In the genomic region with DNA sequence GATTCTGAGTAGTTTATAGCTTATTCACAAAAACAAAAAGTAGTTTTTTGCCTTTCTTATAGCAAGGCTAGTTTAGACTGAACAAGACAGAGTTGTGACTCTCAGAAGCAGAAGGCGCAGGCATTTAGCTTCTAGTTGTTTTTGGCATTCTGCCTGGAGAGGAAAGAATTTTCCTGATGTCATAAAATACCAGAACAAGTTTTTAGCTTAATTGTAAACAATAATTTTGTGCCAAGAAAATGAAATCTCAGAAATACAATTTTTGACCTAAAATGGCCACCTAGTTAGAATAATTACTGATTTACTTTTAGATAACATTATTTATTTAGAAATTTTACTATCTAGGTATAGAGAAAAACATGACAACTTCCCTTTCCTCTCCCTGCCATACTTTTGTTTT, we compare ENCODE assay signal across 1 cellular context.
TF ChIP-seq lines count a peak whose summit lies in the region.

No MANE protein-coding gene starts in this region.

TF ChIP-seq in K562, 482 proteins besides CTCF, POLR2A, EP300 and RAD21 (continued from another document and continues in another):
- TF ChIP-seq MLLT1 (IDR thresholded peaks at IDR 0.05) (peak in 1 of 2 experiments; percentile 50; a peak in 2 of 4 replicates), FOXJ2 (tag; IDR thresholded peaks at IDR 0.05) (no peak), CHD4 (IDR thresholded peaks at IDR 0.05; ENCODE audit: insufficient read depth, insufficient replicate concordance, low read depth, low read length, poor library complexity, severe bottlenecking) (no peak), ZNF311 (CRISPR knock-in tag; IDR thresholded peaks at IDR 0.05) (no peak), ETV5 (CRISPR knock-in tag; IDR thresholded peaks at IDR 0.05; ENCODE audit: low read depth) (no peak), ZNF79 (CRISPR knock-in tag; IDR thresholded peaks at IDR 0.05; ENCODE audit: low read depth) (no peak), TEAD2 (tag; IDR thresholded peaks at IDR 0.05) (0 out of 2 replicates have a peak, but pooled peaks have one; percentile 29), NR2C2 (CRISPR knock-in tag; IDR thresholded peaks at IDR 0.05) (no peak), NR2C2 (tag; IDR thresholded peaks at IDR 0.05) (0 out of 2 replicates have a peak, but pooled peaks have one; percentile 13), POU5F1 (IDR thresholded peaks at IDR 0.05; ENCODE audit: borderline replicate concordance, low read depth, low read length, partially characterized antibody) (no peak), TEAD4 (IDR thresholded peaks at IDR 0.05; ENCODE audit: low read length) (peak; percentile 58), TEAD4 (CRISPR knock-in tag; IDR thresholded peaks at IDR 0.05; ENCODE audit: borderline replicate concordance) (no peak), PURB (CRISPR knock-in tag; IDR thresholded peaks at IDR 0.05; ENCODE audit: low read depth) (no peak), ZNF143 (CRISPR knock-in tag; IDR thresholded peaks at IDR 0.05) (no peak), ZNF316 (IDR thresholded peaks at IDR 0.05) (no peak), KDM5B (IDR thresholded peaks at IDR 0.05; ENCODE audit: insufficient replicate concordance, low read depth, low read length) (no peak), SAFB (IDR thresholded peaks at IDR 0.05; ENCODE audit: borderline replicate concordance, low read depth, low read length) (no peak), TFAM (CRISPR knock-in tag; conservative IDR thresholded peaks at IDR 0.05) (no peak), ZBTB8A (IDR thresholded peaks at IDR 0.05; ENCODE audit: partially characterized antibody) (no peak), FUS (optimal IDR thresholded peaks at IDR 0.05; ENCODE audit: low read depth, low read length) (no peak), CC2D1A (IDR thresholded peaks at IDR 0.05) (no peak), POLR2G (IDR thresholded peaks at IDR 0.05; ENCODE audit: low read depth, low read length) (peak; percentile 15; the same call in 1 of the 2 replicates), SPI1 (IDR thresholded peaks at IDR 0.05; ENCODE audit: borderline replicate concordance, low read depth, low read length) (no peak), SOX6 (IDR thresholded peaks at IDR 0.05) (no peak), DDX20 (tag; IDR thresholded peaks at IDR 0.05; ENCODE audit: low read depth) (no peak), YBX1 (IDR thresholded peaks at IDR 0.05) (no peak), PTBP1 (IDR thresholded peaks at IDR 0.05; ENCODE audit: low read depth, low read length) (no peak), MBD2 (IDR thresholded peaks at IDR 0.05; ENCODE audit: borderline replicate concordance, low read depth) (no peak), MTA1 (IDR thresholded peaks at IDR 0.05; ENCODE audit: borderline replicate concordance) (no peak), SMAD1 (IDR thresholded peaks at IDR 0.05; ENCODE audit: low read depth, low read length, partially characterized antibody) (no peak), ZNF282 (CRISPR knock-in tag; IDR thresholded peaks at IDR 0.05) (no peak), ETV6 (IDR thresholded peaks at IDR 0.05; ENCODE audit: borderline replicate concordance in 1 of 2, low read depth in 2 of 2, low read length in 1 of 2) (no peak), ETV6 (CRISPR knock-in tag; IDR thresholded peaks at IDR 0.05; ENCODE audit: borderline replicate concordance) (no peak), NCOR1 (IDR thresholded peaks at IDR 0.05) (no peak), RHOXF2B (CRISPR knock-in tag; conservative IDR thresholded peaks at IDR 0.05) (no peak), EZH2 (IDR thresholded peaks at IDR 0.05; ENCODE audit: borderline replicate concordance, low read depth, low read length) (no peak), HLTF (IDR thresholded peaks at IDR 0.05) (no peak), ZBTB49 (CRISPR knock-in tag; IDR thresholded peaks at IDR 0.05; ENCODE audit: borderline replicate concordance) (no peak), BHLHE40 (IDR thresholded peaks at IDR 0.05; ENCODE audit: low read length) (no peak), SP2 (IDR thresholded peaks at IDR 0.05; ENCODE audit: extremely low read depth, low read depth, low read length, poor library complexity, severe bottlenecking) (no peak), MLX (CRISPR knock-in tag; conservative IDR thresholded peaks at IDR 0.05) (no peak), ARNT (IDR thresholded peaks at IDR 0.05) (peak in 1 of 2 experiments; percentile 71; a peak in 2 of 4 replicates), NFIC (IDR thresholded peaks at IDR 0.05) (peak; percentile 90), ZNF384 (IDR thresholded peaks at IDR 0.05; ENCODE audit: low read depth, low read length) (no peak), SIRT6 (IDR thresholded peaks at IDR 0.05; ENCODE audit: low read depth, low read length) (no peak), KLF16 (IDR thresholded peaks at IDR 0.05) (no peak), ZNF668 (CRISPR knock-in tag; IDR thresholded peaks at IDR 0.05) (no peak), NR2F6 (CRISPR knock-in tag; IDR thresholded peaks at IDR 0.05) (no peak)
- TF ChIP-seq, protein P1, sequence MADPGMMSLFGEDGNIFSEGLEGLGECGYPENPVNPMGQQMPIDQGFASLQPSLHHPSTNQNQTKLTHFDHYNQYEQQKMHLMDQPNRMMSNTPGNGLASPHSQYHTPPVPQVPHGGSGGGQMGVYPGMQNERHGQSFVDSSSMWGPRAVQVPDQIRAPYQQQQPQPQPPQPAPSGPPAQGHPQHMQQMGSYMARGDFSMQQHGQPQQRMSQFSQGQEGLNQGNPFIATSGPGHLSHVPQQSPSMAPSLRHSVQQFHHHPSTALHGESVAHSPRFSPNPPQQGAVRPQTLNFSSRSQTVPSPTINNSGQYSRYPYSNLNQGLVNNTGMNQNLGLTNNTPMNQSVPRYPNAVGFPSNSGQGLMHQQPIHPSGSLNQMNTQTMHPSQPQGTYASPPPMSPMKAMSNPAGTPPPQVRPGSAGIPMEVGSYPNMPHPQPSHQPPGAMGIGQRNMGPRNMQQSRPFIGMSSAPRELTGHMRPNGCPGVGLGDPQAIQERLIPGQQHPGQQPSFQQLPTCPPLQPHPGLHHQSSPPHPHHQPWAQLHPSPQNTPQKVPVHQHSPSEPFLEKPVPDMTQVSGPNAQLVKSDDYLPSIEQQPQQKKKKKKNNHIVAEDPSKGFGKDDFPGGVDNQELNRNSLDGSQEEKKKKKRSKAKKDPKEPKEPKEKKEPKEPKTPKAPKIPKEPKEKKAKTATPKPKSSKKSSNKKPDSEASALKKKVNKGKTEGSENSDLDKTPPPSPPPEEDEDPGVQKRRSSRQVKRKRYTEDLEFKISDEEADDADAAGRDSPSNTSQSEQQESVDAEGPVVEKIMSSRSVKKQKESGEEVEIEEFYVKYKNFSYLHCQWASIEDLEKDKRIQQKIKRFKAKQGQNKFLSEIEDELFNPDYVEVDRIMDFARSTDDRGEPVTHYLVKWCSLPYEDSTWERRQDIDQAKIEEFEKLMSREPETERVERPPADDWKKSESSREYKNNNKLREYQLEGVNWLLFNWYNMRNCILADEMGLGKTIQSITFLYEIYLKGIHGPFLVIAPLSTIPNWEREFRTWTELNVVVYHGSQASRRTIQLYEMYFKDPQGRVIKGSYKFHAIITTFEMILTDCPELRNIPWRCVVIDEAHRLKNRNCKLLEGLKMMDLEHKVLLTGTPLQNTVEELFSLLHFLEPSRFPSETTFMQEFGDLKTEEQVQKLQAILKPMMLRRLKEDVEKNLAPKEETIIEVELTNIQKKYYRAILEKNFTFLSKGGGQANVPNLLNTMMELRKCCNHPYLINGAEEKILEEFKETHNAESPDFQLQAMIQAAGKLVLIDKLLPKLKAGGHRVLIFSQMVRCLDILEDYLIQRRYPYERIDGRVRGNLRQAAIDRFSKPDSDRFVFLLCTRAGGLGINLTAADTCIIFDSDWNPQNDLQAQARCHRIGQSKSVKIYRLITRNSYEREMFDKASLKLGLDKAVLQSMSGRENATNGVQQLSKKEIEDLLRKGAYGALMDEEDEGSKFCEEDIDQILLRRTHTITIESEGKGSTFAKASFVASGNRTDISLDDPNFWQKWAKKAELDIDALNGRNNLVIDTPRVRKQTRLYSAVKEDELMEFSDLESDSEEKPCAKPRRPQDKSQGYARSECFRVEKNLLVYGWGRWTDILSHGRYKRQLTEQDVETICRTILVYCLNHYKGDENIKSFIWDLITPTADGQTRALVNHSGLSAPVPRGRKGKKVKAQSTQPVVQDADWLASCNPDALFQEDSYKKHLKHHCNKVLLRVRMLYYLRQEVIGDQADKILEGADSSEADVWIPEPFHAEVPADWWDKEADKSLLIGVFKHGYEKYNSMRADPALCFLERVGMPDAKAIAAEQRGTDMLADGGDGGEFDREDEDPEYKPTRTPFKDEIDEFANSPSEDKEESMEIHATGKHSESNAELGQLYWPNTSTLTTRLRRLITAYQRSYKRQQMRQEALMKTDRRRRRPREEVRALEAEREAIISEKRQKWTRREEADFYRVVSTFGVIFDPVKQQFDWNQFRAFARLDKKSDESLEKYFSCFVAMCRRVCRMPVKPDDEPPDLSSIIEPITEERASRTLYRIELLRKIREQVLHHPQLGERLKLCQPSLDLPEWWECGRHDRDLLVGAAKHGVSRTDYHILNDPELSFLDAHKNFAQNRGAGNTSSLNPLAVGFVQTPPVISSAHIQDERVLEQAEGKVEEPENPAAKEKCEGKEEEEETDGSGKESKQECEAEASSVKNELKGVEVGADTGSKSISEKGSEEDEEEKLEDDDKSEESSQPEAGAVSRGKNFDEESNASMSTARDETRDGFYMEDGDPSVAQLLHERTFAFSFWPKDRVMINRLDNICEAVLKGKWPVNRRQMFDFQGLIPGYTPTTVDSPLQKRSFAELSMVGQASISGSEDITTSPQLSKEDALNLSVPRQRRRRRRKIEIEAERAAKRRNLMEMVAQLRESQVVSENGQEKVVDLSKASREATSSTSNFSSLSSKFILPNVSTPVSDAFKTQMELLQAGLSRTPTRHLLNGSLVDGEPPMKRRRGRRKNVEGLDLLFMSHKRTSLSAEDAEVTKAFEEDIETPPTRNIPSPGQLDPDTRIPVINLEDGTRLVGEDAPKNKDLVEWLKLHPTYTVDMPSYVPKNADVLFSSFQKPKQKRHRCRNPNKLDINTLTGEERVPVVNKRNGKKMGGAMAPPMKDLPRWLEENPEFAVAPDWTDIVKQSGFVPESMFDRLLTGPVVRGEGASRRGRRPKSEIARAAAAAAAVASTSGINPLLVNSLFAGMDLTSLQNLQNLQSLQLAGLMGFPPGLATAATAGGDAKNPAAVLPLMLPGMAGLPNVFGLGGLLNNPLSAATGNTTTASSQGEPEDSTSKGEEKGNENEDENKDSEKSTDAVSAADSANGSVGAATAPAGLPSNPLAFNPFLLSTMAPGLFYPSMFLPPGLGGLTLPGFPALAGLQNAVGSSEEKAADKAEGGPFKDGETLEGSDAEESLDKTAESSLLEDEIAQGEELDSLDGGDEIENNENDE (IDR thresholded peaks at IDR 0.05; ENCODE audit: low read depth, low read length): no peak
- TF ChIP-seq, protein P2, sequence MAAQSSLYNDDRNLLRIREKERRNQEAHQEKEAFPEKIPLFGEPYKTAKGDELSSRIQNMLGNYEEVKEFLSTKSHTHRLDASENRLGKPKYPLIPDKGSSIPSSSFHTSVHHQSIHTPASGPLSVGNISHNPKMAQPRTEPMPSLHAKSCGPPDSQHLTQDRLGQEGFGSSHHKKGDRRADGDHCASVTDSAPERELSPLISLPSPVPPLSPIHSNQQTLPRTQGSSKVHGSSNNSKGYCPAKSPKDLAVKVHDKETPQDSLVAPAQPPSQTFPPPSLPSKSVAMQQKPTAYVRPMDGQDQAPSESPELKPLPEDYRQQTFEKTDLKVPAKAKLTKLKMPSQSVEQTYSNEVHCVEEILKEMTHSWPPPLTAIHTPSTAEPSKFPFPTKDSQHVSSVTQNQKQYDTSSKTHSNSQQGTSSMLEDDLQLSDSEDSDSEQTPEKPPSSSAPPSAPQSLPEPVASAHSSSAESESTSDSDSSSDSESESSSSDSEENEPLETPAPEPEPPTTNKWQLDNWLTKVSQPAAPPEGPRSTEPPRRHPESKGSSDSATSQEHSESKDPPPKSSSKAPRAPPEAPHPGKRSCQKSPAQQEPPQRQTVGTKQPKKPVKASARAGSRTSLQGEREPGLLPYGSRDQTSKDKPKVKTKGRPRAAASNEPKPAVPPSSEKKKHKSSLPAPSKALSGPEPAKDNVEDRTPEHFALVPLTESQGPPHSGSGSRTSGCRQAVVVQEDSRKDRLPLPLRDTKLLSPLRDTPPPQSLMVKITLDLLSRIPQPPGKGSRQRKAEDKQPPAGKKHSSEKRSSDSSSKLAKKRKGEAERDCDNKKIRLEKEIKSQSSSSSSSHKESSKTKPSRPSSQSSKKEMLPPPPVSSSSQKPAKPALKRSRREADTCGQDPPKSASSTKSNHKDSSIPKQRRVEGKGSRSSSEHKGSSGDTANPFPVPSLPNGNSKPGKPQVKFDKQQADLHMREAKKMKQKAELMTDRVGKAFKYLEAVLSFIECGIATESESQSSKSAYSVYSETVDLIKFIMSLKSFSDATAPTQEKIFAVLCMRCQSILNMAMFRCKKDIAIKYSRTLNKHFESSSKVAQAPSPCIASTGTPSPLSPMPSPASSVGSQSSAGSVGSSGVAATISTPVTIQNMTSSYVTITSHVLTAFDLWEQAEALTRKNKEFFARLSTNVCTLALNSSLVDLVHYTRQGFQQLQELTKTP (IDR thresholded peaks at IDR 0.05; ENCODE audit: low read depth in 1 of 2, partially characterized antibody in 2 of 2): peak in 1 of 2 experiments; percentile 27
